ENCODE assay signal across 13 cellular contexts in genomic region chr1:75861831-75862230, GRCh38.
DNase-seq lines count a peak whose midpoint lies in the region; ATAC-seq and TF ChIP-seq lines count a peak whose summit lies in the region.
"Had no signal": no experiment of that assay in that cellular context is flagged by ENCODE, and none has a peak within 500 bp of the region (broad histone marks: within the 10 kb centered on the region; RNA-seq: fewer than 3 reads in every experiment).

No MANE protein-coding gene starts in this region.

- H3K9me3 Mint-ChIP-seq in H9, result no peaks in the 10 kb centered on the region; a peak in 1 of 5 replicates
- H3K9me3 Mint-ChIP-seq in activated CD4-positive, alpha-beta T cell treated with anti-CD3 and anti-CD28 coated beads, Interleukin-2, amount 10 ng/mL, durations not matched to agents 24 days and 14 days, result no peaks in the 10 kb centered on the region
- H3K9me3 Mint-ChIP-seq: HFFc6, T-cell had no signal

- H2AFZ ChIP-seq in H9 (ENCODE audit: low read length), result no peak overlapping the region
- no peak overlapping the region for H2AFZ ChIP-seq in mammary epithelial cell (ENCODE audit: low read depth, low read length)

- H3K4me3 ChIP-seq in GM12865 (ENCODE audit: low read depth, low read length), result no peak overlapping the region
- H3K4me3 ChIP-seq in mammary epithelial cell (replicated peaks in 1 of 3; ENCODE audit: insufficient read depth in 1 of 3, low read depth in 2 of 3, low read length in 3 of 3), result no peak overlapping the region
- H3K4me3 ChIP-seq in mesendoderm (ENCODE audit: low read length), result no peak overlapping the region

- H2BK120ac ChIP-seq in H9 (ENCODE audit: low read depth, low read length, poor library complexity, severe bottlenecking) (no peak overlapping the region), mesendoderm (ENCODE audit: low read depth, low read length) (no peak overlapping the region)

- H2AK5ac ChIP-seq in H9 (ENCODE audit: insufficient read length, low read length) (no peak overlapping the region), mesendoderm (ENCODE audit: low read length) (no peak overlapping the region)

- H2BK5ac ChIP-seq in H9 (ENCODE audit: insufficient read length, low read length) (no peak overlapping the region), mesendoderm (ENCODE audit: low read length) (no peak overlapping the region)

- no peaks in the 10 kb centered on the region for H3K27me3 ChIP-seq in H9 (ENCODE audit: insufficient read depth, low read length)
- no peaks in the 10 kb centered on the region for H3K27me3 ChIP-seq in mammary epithelial cell (ENCODE audit: insufficient read depth, low read length)
- H3K27me3 ChIP-seq in mesendoderm (ENCODE audit: insufficient read depth, low read length, poor library complexity), result no peaks in the 10 kb centered on the region

- H2BK15ac ChIP-seq in H9 (ENCODE audit: low read depth, low read length) (no peak overlapping the region), mesendoderm (replicated peaks; ENCODE audit: low read depth) (no peak overlapping the region)

- no peaks in the 10 kb centered on the region for H3K23me2 ChIP-seq in H9 (ENCODE audit: insufficient read length, low read depth, low read length, poor library complexity, severe bottlenecking)

- H3K56ac ChIP-seq in H9 (ENCODE audit: insufficient read length, low read depth, low read length), result no peak overlapping the region
- no peak overlapping the region for H3K56ac ChIP-seq in mesendoderm (ENCODE audit: low read length)

- BruUV-seq in mammary epithelial cell (replicated peaks; lab: Mats Ljungman, UMichigan), result no TSS peak

- no peaks in the 10 kb centered on the region for H3K36me3 Mint-ChIP-seq in H9 (ENCODE audit: insufficient read depth in 1 of 3, low read depth in 3 of 3)
- H3K36me3 Mint-ChIP-seq in activated CD4-positive, alpha-beta T cell treated with anti-CD3 and anti-CD28 coated beads, Interleukin-2, amount 10 ng/mL, durations not matched to agents 24 days and 14 days (ENCODE audit: low read depth), result no peaks in the 10 kb centered on the region
- H3K36me3 Mint-ChIP-seq: T-cell had no signal

- H3K4me2 ChIP-seq in H9 (ENCODE audit: insufficient read depth, insufficient read length, low read length), result no peak overlapping the region
- H3K4me2 ChIP-seq in mammary epithelial cell (ENCODE audit: insufficient read depth, low read depth, low read length), result no peak overlapping the region
- H3K4me2 ChIP-seq in mesendoderm (ENCODE audit: low read length), result no peak overlapping the region
- H3K4me2 ChIP-seq: SK-N-SH had no signal

- H2BK12ac ChIP-seq in H9 (ENCODE audit: insufficient read length, low read depth, low read length), result no peak overlapping the region

- in situ Hi-C loops in mammary epithelial cell (cut with MboI; ENCODE audit: low sequenced_read_pairs in 2 of 2), result no loop called here

- no peak overlapping the region for H3K27ac ChIP-seq in H9 (ENCODE audit: insufficient read length, low read depth, low read length)
- no peak overlapping the region for H3K27ac ChIP-seq in mammary epithelial cell (ENCODE audit: insufficient read depth, low read depth, low read length)
- no peak overlapping the region for H3K27ac ChIP-seq in mesendoderm (ENCODE audit: low read depth, low read length)

- no peak overlapping the region for H3K27ac Mint-ChIP-seq in H9
- no peak overlapping the region for H3K27ac Mint-ChIP-seq in activated CD4-positive, alpha-beta T cell treated with anti-CD3 and anti-CD28 coated beads, Interleukin-2, amount 10 ng/mL, durations not matched to agents 24 days and 14 days
- H3K27ac Mint-ChIP-seq: HFFc6, T-cell had no signal

- peaks cover 0 to 3% of the 10 kb centered on the region in 2 experiments; a peak in 2 of 4 replicates for H3K4me1 Mint-ChIP-seq in H9
- no peaks in the 10 kb centered on the region for H3K4me1 Mint-ChIP-seq in activated CD4-positive, alpha-beta T cell treated with anti-CD3 and anti-CD28 coated beads, Interleukin-2, amount 10 ng/mL, durations not matched to agents 24 days and 14 days
- H3K4me1 Mint-ChIP-seq: T-cell had no signal

- H3K79me2 ChIP-seq in H9 (ENCODE audit: insufficient read depth, low read length) (no peaks in the 10 kb centered on the region), mammary epithelial cell (ENCODE audit: insufficient read depth, low read length) (no peaks in the 10 kb centered on the region), mesendoderm (ENCODE audit: control insufficient read depth, insufficient read depth, low read length) (no peaks in the 10 kb centered on the region)

- no CpG with 5 or more reads among the region's 6 CpGs for WGBS in H9 (ENCODE audit: extremely low coverage, insufficient read length, low lambda C conversion rate)
- 61% methylated on average over 3 of the region's 6 CpGs for WGBS in mammary epithelial cell (ENCODE audit: low coverage, missing lambda C conversion rate)
- no CpG with 5 or more reads among the region's 6 CpGs for WGBS in mesendoderm (ENCODE audit: extremely low coverage, insufficient coverage, low lambda C conversion rate)

- no peak overlapping the region for H2BK20ac ChIP-seq in H9 (ENCODE audit: low read depth, low read length, poor library complexity, severe bottlenecking)

- no peaks in the 10 kb centered on the region for H3K9me3 ChIP-seq in H9 (ENCODE audit: control insufficient read depth, low read depth, low read length)
- H3K9me3 ChIP-seq in mammary epithelial cell (replicated peaks; ENCODE audit: insufficient read depth, low read length), result no peaks in the 10 kb centered on the region
- H3K9me3 ChIP-seq: SK-N-SH had no signal

- H4K20me1 ChIP-seq in H9 (ENCODE audit: control insufficient read depth, insufficient read depth, insufficient read length) (no peaks in the 10 kb centered on the region), mammary epithelial cell (ENCODE audit: insufficient read depth, low read length) (no peaks in the 10 kb centered on the region)

- H3K27me3 Mint-ChIP-seq in H9 (ENCODE audit: low read depth), result no peaks in the 10 kb centered on the region
- H3K27me3 Mint-ChIP-seq in activated CD4-positive, alpha-beta T cell treated with anti-CD3 and anti-CD28 coated beads, Interleukin-2, amount 10 ng/mL, durations not matched to agents 24 days and 14 days, result peaks cover 2% of the 10 kb centered on the region

- no peaks in the 10 kb centered on the region for H3K4me1 ChIP-seq in H9 (ENCODE audit: insufficient read depth, low read length)
- H3K4me1 ChIP-seq in mammary epithelial cell (ENCODE audit: insufficient read depth, low read length), result no peaks in the 10 kb centered on the region
- H3K4me1 ChIP-seq in mesendoderm (ENCODE audit: control insufficient read depth, low read depth, low read length), result no peaks in the 10 kb centered on the region

- DNase-seq in GM12865 (ENCODE audit: low read depth), result peak; percentile 8
- peak; percentile 54 for DNase-seq in H9
- DNase-seq in mammary epithelial cell, result peak; percentile 12
- peak; percentile 48 for DNase-seq in mesendoderm
- no peak for DNase-seq in activated CD4-positive, alpha-beta T cell treated with anti-CD3 and anti-CD28 coated beads, Interleukin-2, amount 10 ng/mL, durations not matched to agents 24 days and 14 days
- DNase-seq in NCI-H82 (lab: John Stamatoyannopoulos, UW), result no peak
- DNase-seq: HFFc6, Karpas-422, NCI-H2029, NCI-H524, SK-N-SH, T-cell had no signal

- TF ChIP-seq CTCF in GM12865 (IDR thresholded peaks at IDR 0.05; ENCODE audit: insufficient read depth, low read depth, low read length, missing control alignments) (no peak), H9 (conservative IDR thresholded peaks at IDR 0.05) (peak; percentile 28; the same call in 2 of the 3 replicates), mammary epithelial cell (conservative IDR thresholded peaks at IDR 0.05 in 1 of 2, IDR thresholded peaks at IDR 0.05 in 1 of 2; ENCODE audit: extremely low read depth in 1 of 2, insufficient read depth in 1 of 2, low read depth in 1 of 2, low read length in 2 of 2) (no peak)

- H3K36me3 ChIP-seq in mammary epithelial cell (ENCODE audit: insufficient read depth, low read length) (no peaks in the 10 kb centered on the region), mesendoderm (ENCODE audit: control insufficient read depth, insufficient read depth, low read length) (no peaks in the 10 kb centered on the region)

- H3K14ac ChIP-seq in H9 (ENCODE audit: insufficient read depth, low read length), result no peak overlapping the region

- ATAC-seq in GM19463 (IDR thresholded peaks at IDR 0.05; ENCODE audit: unreplicated experiment), result no peak
- ATAC-seq: T-cell had no signal

- no peak overlapping the region for H3K4ac ChIP-seq in H9 (ENCODE audit: low read depth, low read length)
- no peak overlapping the region for H3K4ac ChIP-seq in mesendoderm (ENCODE audit: low read depth, low read length)

- H3K23ac ChIP-seq in H9 (ENCODE audit: insufficient read length, low read depth, low read length) (no peak overlapping the region), mesendoderm (ENCODE audit: low read length) (no peak overlapping the region)

- CTCF ChIA-PET in mammary epithelial cell (lab: Charles Lee; ENCODE audit: low non-redundant PET), result interaction anchor here (0.7 kb wide), 1 partner anchor 33 kb away, joined by 3 read pairs; no protein-coding TSS in a partner anchor

- H3K79me1 ChIP-seq in H9 (ENCODE audit: insufficient read depth, low read depth, low read length, poor library complexity, severe bottlenecking), result no peaks in the 10 kb centered on the region
- H3K79me1 ChIP-seq in mesendoderm (ENCODE audit: low read length), result no peaks in the 10 kb centered on the region

- no peak overlapping the region for H3K4me3 Mint-ChIP-seq in H9
- H3K4me3 Mint-ChIP-seq in activated CD4-positive, alpha-beta T cell treated with anti-CD3 and anti-CD28 coated beads, Interleukin-2, amount 10 ng/mL, durations not matched to agents 24 days and 14 days, result no peak overlapping the region
- H3K4me3 Mint-ChIP-seq: HFFc6, T-cell had no signal

- H3K18ac ChIP-seq in H9 (ENCODE audit: insufficient read length, low read depth, low read length) (no peak overlapping the region), mesendoderm (ENCODE audit: low read length) (no peak overlapping the region)

- H4K8ac ChIP-seq in H9 (replicated peaks; ENCODE audit: insufficient read length, low read depth, low read length) (no peak overlapping the region), mesendoderm (ENCODE audit: low read depth, low read length) (no peak overlapping the region)

- H3T11ph ChIP-seq in H9 (ENCODE audit: low read length), result no peak overlapping the region

- no peak overlapping the region for H4K91ac ChIP-seq in H9 (ENCODE audit: insufficient read length, low read depth, low read length)

- dilution Hi-C loops in mammary epithelial cell (cut with HindIII; ENCODE audit: low sequenced_read_pairs), result no loop called here

- intact Hi-C loops in mammary epithelial cell (cut with micrococcal nuclease), result no loop called here
- intact Hi-C loops in activated CD4-positive, alpha-beta T cell treated with anti-CD3 and anti-CD28 coated beads, Interleukin-2, amount 10 ng/mL, durations not matched to agents 24 days and 14 days (cut with micrococcal nuclease), result no loop called here

- H4K5ac ChIP-seq in H9 (ENCODE audit: insufficient read length, low read depth, low read length), result no peak overlapping the region
- no peak overlapping the region for H4K5ac ChIP-seq in mesendoderm (ENCODE audit: low read length)

- H3K9ac ChIP-seq in H9 (ENCODE audit: extremely low read depth, insufficient read length, low read length), result no peak overlapping the region
- H3K9ac ChIP-seq in mammary epithelial cell (ENCODE audit: insufficient read depth, low read length), result no peak overlapping the region
- no peak overlapping the region for H3K9ac ChIP-seq in mesendoderm (ENCODE audit: low read length)
- H3K9ac ChIP-seq: SK-N-SH had no signal

Comparison
In these comparisons a context has a peak if more than half of its experiments do, and no peak if none do; other contexts are left out.
1. DNase-seq: peak in GM12865 (single experiment), H9 (single experiment), mammary epithelial cell (single experiment) and mesendoderm (single experiment); none in activated CD4-positive, alpha-beta T cell treated with anti-CD3 and anti-CD28 coated beads, Interleukin-2, amount 10 ng/mL, durations not matched to agents 24 days and 14 days (single experiment) and NCI-H82 (single experiment).